ENCODE assay signal across 9 cellular contexts in genomic region chr18:47772374-47773248, GRCh38.
DNase-seq lines count a peak whose midpoint lies in the region; ATAC-seq, FAIRE-seq and TF ChIP-seq lines count a peak whose summit lies in the region.
"Had no signal": no experiment of that assay in that cellular context is flagged by ENCODE, and none has a peak within 500 bp of the region (broad histone marks: within the 10 kb centered on the region; RNA-seq: fewer than 3 reads in every experiment).

No MANE protein-coding gene starts in this region.

- H3K9me3 ChIP-seq in gastroesophageal sphincter = no peaks in the 10 kb centered on the region

- no peak overlapping the region for H3K4me3 ChIP-seq in gastroesophageal sphincter
- no peak overlapping the region for H3K4me3 ChIP-seq in retinal pigment epithelial cell (ENCODE audit: low read length)

- peak; percentile 61 to 77 (median 68) for TF ChIP-seq CTCF in gastroesophageal sphincter (IDR thresholded peaks at IDR 0.05)
- TF ChIP-seq CTCF in retinal pigment epithelial cell (conservative IDR thresholded peaks at IDR 0.05; ENCODE audit: low read depth, low read length) = peak; percentile 97

- H3K4me1 ChIP-seq in gastroesophageal sphincter = no peaks in the 10 kb centered on the region

- FAIRE-seq in HTR-8/SVneo (lab: Jason Lieb, UNC) (no peak), RCC 7860 (lab: Jason Lieb, UNC) (no peak)
- FAIRE-seq: TTC549 had no signal

- no peak for ATAC-seq in gastroesophageal sphincter
- no peak for ATAC-seq in HG03378 (IDR thresholded peaks at IDR 0.05; ENCODE audit: unreplicated experiment)
- no peak for ATAC-seq in HG03045 (IDR thresholded peaks at IDR 0.05; ENCODE audit: unreplicated experiment)

- H3K27me3 ChIP-seq in gastroesophageal sphincter = no peaks in the 10 kb centered on the region

- no peaks in the 10 kb centered on the region for H3K36me3 ChIP-seq in gastroesophageal sphincter

- TF ChIP-seq EP300 in gastroesophageal sphincter (IDR thresholded peaks at IDR 0.05) = no peak

- H3K27ac ChIP-seq in gastroesophageal sphincter = no peak overlapping the region

- WGBS in gastroesophageal sphincter (ENCODE audit: low coverage in 1 of 2), 2 donors = 80 to 100% methylated on average over 1 of the region's 16 CpGs

- DNase-seq in DMS79 (lab: John Stamatoyannopoulos, UW) = peak; percentile 30
- DNase-seq in HTR-8/SVneo (ENCODE audit: insufficient read length, low spot score) = peak; percentile 68
- peak; percentile 19 for DNase-seq in RCC 7860 (ENCODE audit: low spot score)
- peak; percentile 29 to 41 for DNase-seq in activated T-helper 1 cell treated with anti-CD3 and anti-CD28 coated beads, Interleukin-2, amount 50 U/mL, for 16 hours (ENCODE audit: low read depth in 1 of 2, low spot score in 1 of 2)
- no peak for DNase-seq in retinal pigment epithelial cell (ENCODE audit: low read depth)

- no peak for TF ChIP-seq POLR2A in gastroesophageal sphincter (IDR thresholded peaks at IDR 0.05)
